Comparison of ENCODE assay signal across 8 cellular contexts in genomic region chr15:90660996-90661325, GRCh38. TPM values are rescaled to one million over a fixed set of nuclear protein-coding genes. Genes with fewer than 3 reads are reported as not detected.
DNase-seq lines count a peak whose midpoint lies in the region; ATAC-seq and TF ChIP-seq lines count a peak whose summit lies in the region.
"Not testable (repeated sequence)": the region's sequence is repeated elsewhere in the genome, so short reads cannot be mapped to it uniquely, and the experiment has no call there.

No MANE protein-coding gene starts in this region.

- H3K4me2 ChIP-seq in mammary epithelial cell (ENCODE audit: insufficient read depth, low read depth, low read length) = peak overlapping the region; percentile 80
- H3K4me2 ChIP-seq in parathyroid adenoma (ENCODE audit: low read length) = not testable (repeated sequence)

- 33% methylated on average over 3 of the region's 4 CpGs for WGBS in mammary epithelial cell (ENCODE audit: low coverage, missing lambda C conversion rate)
- 43 to 49% methylated on average over 3 to 4 of the region's 4 CpGs for WGBS in thyroid gland, 2 donors

- H3K79me2 ChIP-seq in mammary epithelial cell (ENCODE audit: insufficient read depth, low read length); parathyroid adenoma: not testable (repeated sequence)

- H3K4me1 Mint-ChIP-seq in CD4-positive, alpha-beta T cell (ENCODE audit: low read depth) = peaks cover 87% of the 10 kb centered on the region
- H3K4me1 Mint-ChIP-seq in activated CD8-positive, alpha-beta memory T cell treated with anti-CD3 and anti-CD28 coated beads, Interleukin-2, amount 10 ng/mL, durations not matched to agents 7 days and 5 days = peaks cover 85% of the 10 kb centered on the region

- not testable (repeated sequence) for ATAC-seq in CD4-positive, alpha-beta T cell (ENCODE audit: poor library complexity)
- ATAC-seq in activated CD8-positive, alpha-beta memory T cell treated with anti-CD3 and anti-CD28 coated beads, Interleukin-2, amount 10 ng/mL, durations not matched to agents 7 days and 5 days = peak; percentile 11
- peak; percentile 4 for ATAC-seq in left ventricle myocardium superior

- not testable (repeated sequence) for H3K27ac ChIP-seq in CD4-positive, alpha-beta T cell (ENCODE audit: low read depth, low read length); parathyroid adenoma
- H3K27ac ChIP-seq in HL-60 (replicated peaks) (peak overlapping the region; percentile 91), mammary epithelial cell (ENCODE audit: insufficient read depth, low read depth, low read length) (peak overlapping the region; percentile 74), thyroid gland (peak overlapping the region; percentile 57 to 82 (median 64))

- not testable (repeated sequence) for H4K20me1 ChIP-seq in mammary epithelial cell (ENCODE audit: insufficient read depth, low read length)

- POLR2A ChIA-PET in CD4-positive, alpha-beta T cell (lab: Charles Lee) = not testable (repeated sequence)

- H3K4me3 ChIP-seq in HL-60 (replicated peaks; ENCODE audit: insufficient read depth, low read length) (peak overlapping the region; percentile 30), mammary epithelial cell (replicated peaks in 1 of 3; ENCODE audit: insufficient read depth in 1 of 3, low read depth in 2 of 3, low read length in 3 of 3) (peak overlapping the region in 1 of 3 experiments; percentile 24)
- H3K4me3 ChIP-seq in parathyroid adenoma (ENCODE audit: low read depth, low read length); thyroid gland (replicated peaks in 1 of 3): not testable (repeated sequence)

- intact Hi-C loops in CD4-positive, alpha-beta T cell (cut with DNase I, micrococcal nuclease) = loop anchor here in 1 of 2 experiments (1.0 to 10.0 kb wide), 2 partner anchors 13 to 54 kb away; partner anchors contain the start of gene BLM
- intact Hi-C loops in mammary epithelial cell (cut with micrococcal nuclease) = loop anchor here (5.0 kb wide), 1 partner anchor 211 kb away; no protein-coding TSS in a partner anchor
- intact Hi-C loops in left ventricle myocardium superior (cut with micrococcal nuclease); thyroid gland (cut with DNase I): not testable (repeated sequence)

- peak overlapping the region; percentile 74 for H3K4me3 Mint-ChIP-seq in CD4-positive, alpha-beta T cell
- peak overlapping the region; percentile 72 for H3K4me3 Mint-ChIP-seq in activated CD8-positive, alpha-beta memory T cell treated with anti-CD3 and anti-CD28 coated beads, Interleukin-2, amount 10 ng/mL, durations not matched to agents 7 days and 5 days

- H3K9me3 Mint-ChIP-seq in CD4-positive, alpha-beta T cell; activated CD8-positive, alpha-beta memory T cell treated with anti-CD3 and anti-CD28 coated beads, Interleukin-2, amount 10 ng/mL, durations not matched to agents 7 days and 5 days (ENCODE audit: low read depth): not testable (repeated sequence)

- DNase-seq in CD4-positive, alpha-beta T cell; activated CD8-positive, alpha-beta memory T cell treated with anti-CD3 and anti-CD28 coated beads, Interleukin-2, amount 10 ng/mL, durations not matched to agents 7 days and 5 days; mammary epithelial cell; left ventricle myocardium superior; thyroid gland: not testable (repeated sequence)
- peak in 1 of 2 experiments; percentile 67 for DNase-seq in HL-60 (ENCODE audit: low read depth in 1 of 2, low spot score in 1 of 2)
- DNase-seq in OCI-M1 (lab: John Stamatoyannopoulos, UW) = peak; percentile 60

- H3K27ac Mint-ChIP-seq in CD4-positive, alpha-beta T cell = peak overlapping the region; percentile 17
- H3K27ac Mint-ChIP-seq in activated CD8-positive, alpha-beta memory T cell treated with anti-CD3 and anti-CD28 coated beads, Interleukin-2, amount 10 ng/mL, durations not matched to agents 7 days and 5 days = peak overlapping the region; percentile 88

- H3K9me3 ChIP-seq in CD4-positive, alpha-beta T cell (ENCODE audit: control insufficient read depth, low read length); mammary epithelial cell (replicated peaks; ENCODE audit: insufficient read depth, low read length); parathyroid adenoma (ENCODE audit: control insufficient read depth, low read length); thyroid gland: not testable (repeated sequence)

- not testable (repeated sequence) for TF ChIP-seq CTCF in CD4-positive, alpha-beta T cell (IDR thresholded peaks at IDR 0.05); HL-60 (IDR thresholded peaks at IDR 0.05; ENCODE audit: insufficient read depth, low read length); mammary epithelial cell (conservative IDR thresholded peaks at IDR 0.05 in 1 of 2, IDR thresholded peaks at IDR 0.05 in 1 of 2; ENCODE audit: extremely low read depth in 1 of 2, insufficient read depth in 1 of 2, low read depth in 1 of 2, low read length in 2 of 2); parathyroid adenoma (IDR thresholded peaks at IDR 0.05); thyroid gland (IDR thresholded peaks at IDR 0.05)

- peaks cover 27% of the 10 kb centered on the region for H3K27me3 Mint-ChIP-seq in CD4-positive, alpha-beta T cell
- H3K27me3 Mint-ChIP-seq in activated CD8-positive, alpha-beta memory T cell treated with anti-CD3 and anti-CD28 coated beads, Interleukin-2, amount 10 ng/mL, durations not matched to agents 7 days and 5 days = not testable (repeated sequence)

- H3K9ac ChIP-seq in mammary epithelial cell (ENCODE audit: insufficient read depth, low read length) = peak overlapping the region; percentile 58
- not testable (repeated sequence) for H3K9ac ChIP-seq in parathyroid adenoma

- peaks cover 33% of the 10 kb centered on the region for H3K4me1 ChIP-seq in mammary epithelial cell (ENCODE audit: insufficient read depth, low read length)
- H3K4me1 ChIP-seq in parathyroid adenoma = not testable (repeated sequence)
- peaks cover 11 to 19% of the 10 kb centered on the region in 2 donors for H3K4me1 ChIP-seq in thyroid gland

- H2AFZ ChIP-seq in mammary epithelial cell (ENCODE audit: low read depth, low read length) (peak overlapping the region; percentile 5), parathyroid adenoma (peak overlapping the region; percentile 66)

- not testable (repeated sequence) for H3K27me3 ChIP-seq in CD4-positive, alpha-beta T cell (ENCODE audit: control insufficient read depth, insufficient read depth, low read length); HL-60 (ENCODE audit: insufficient read depth, poor library complexity, severe bottlenecking); mammary epithelial cell (ENCODE audit: insufficient read depth, low read length); parathyroid adenoma (ENCODE audit: control insufficient read depth, insufficient read depth, low read length); thyroid gland

- not testable (repeated sequence) for H3K36me3 ChIP-seq in mammary epithelial cell (ENCODE audit: insufficient read depth, low read length); parathyroid adenoma (ENCODE audit: control insufficient read depth, insufficient read depth, low read length); thyroid gland

- not testable (repeated sequence) for TF ChIP-seq POLR2A in thyroid gland (IDR thresholded peaks at IDR 0.05)

- in situ Hi-C loops in mammary epithelial cell (cut with MboI; ENCODE audit: low sequenced_read_pairs in 2 of 2) = loop anchor here in 1 of 2 donors (5.0 kb wide), 1 partner anchor 36 kb away; no protein-coding TSS in a partner anchor

- dilution Hi-C loops in mammary epithelial cell (cut with HindIII; ENCODE audit: low sequenced_read_pairs) = loop anchor here (5.0 kb wide), 1 partner anchor 49 kb away; no protein-coding TSS in a partner anchor

- CTCF ChIA-PET in CD4-positive, alpha-beta T cell (lab: Charles Lee) = interaction anchor here (1.0 kb wide), 1 partner anchor 13 kb away, joined by 7 read pairs; no protein-coding TSS in a partner anchor
- CTCF ChIA-PET in activated CD8-positive, alpha-beta memory T cell treated with anti-CD3 and anti-CD28 coated beads, Interleukin-2, amount 10 ng/mL, durations not matched to agents 7 days and 5 days (lab: Charles Lee) = interaction anchor here (1.3 to 2.7 kb wide), 5 partner anchors 13 to 225 kb away, joined by 3 to 10 read pairs (median 5); no protein-coding TSS in a partner anchor
- CTCF ChIA-PET in mammary epithelial cell (lab: Charles Lee; ENCODE audit: low non-redundant PET) = not testable (repeated sequence)

- BruUV-seq in mammary epithelial cell (replicated peaks; lab: Mats Ljungman, UMichigan) = not testable (repeated sequence)

- not testable (repeated sequence) for H3K36me3 Mint-ChIP-seq in CD4-positive, alpha-beta T cell (ENCODE audit: low read depth)
- peaks cover 38% of the 10 kb centered on the region for H3K36me3 Mint-ChIP-seq in activated CD8-positive, alpha-beta memory T cell treated with anti-CD3 and anti-CD28 coated beads, Interleukin-2, amount 10 ng/mL, durations not matched to agents 7 days and 5 days

RNA-seq across cellular contexts. Expression of gene BLM, which starts 56.2 kb away (rescaled TPM):
- total RNA-seq in CD4-positive, alpha-beta T cell = 1 to 10 TPM; 1.6 to 1.8 TPM
- 10 to 100 TPM; 83.4 to 92.7 TPM for total RNA-seq in activated CD8-positive, alpha-beta memory T cell treated with anti-CD3 and anti-CD28 coated beads, Interleukin-2, amount 10 ng/mL, durations not matched to agents 7 days and 5 days
- total RNA-seq in mammary epithelial cell (1 to 10 TPM in 1 of 2 donors, under 1 TPM in 1; 0.83 to 9.2 TPM), left ventricle myocardium superior (35.9 TPM), thyroid gland (1 to 10 TPM in 3 of 4 donors, under 1 TPM in 1; 0.67 to 1.3 (median 1.2) TPM)
- 4.4 TPM for polyA plus RNA-seq in mammary epithelial cell
- 62.5 TPM for polyA minus RNA-seq in mammary epithelial cell
